ENCODE assay signal across 9 cellular contexts in the genomic region with DNA sequence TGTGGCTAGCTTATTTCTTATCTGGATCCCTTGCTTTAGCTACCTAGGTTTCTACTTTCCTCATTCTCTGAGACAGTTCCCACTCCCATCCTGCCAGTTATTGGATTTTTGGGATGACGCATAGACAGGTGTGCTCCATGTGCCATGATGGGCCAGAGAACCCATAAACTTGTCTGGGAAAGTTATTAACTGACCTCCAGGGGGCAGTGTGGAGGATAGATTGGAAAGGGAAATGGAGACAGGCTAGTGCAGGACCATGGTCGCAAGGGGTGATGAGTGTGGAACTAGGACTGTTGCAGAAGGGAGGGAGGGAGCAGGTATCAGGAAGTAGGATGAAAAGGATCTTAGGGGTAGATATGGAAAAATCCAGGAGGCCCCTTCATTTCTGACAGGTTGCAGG.
DNase-seq lines count a peak whose midpoint lies in the region; TF ChIP-seq lines count a peak whose summit lies in the region.
"Had no signal": no experiment of that assay in that cellular context is flagged by ENCODE, and none has a peak within 500 bp of the region (broad histone marks: within the 10 kb centered on the region; RNA-seq: fewer than 3 reads in every experiment).

No MANE protein-coding gene starts in this region.

- no peak overlapping the region for H2BK5ac ChIP-seq in neuronal stem cell (ENCODE audit: low read length)

- no peaks in the 10 kb centered on the region for H3K36me3 Mint-ChIP-seq in endodermal cell (ENCODE audit: low read depth)

- no peak overlapping the region for H3K27ac Mint-ChIP-seq in endodermal cell
- H3K27ac Mint-ChIP-seq: activated B cell treated with CpG ODN at 0.5 μM for 24 hours had no signal

- H3K18ac ChIP-seq in neuronal stem cell (ENCODE audit: low read length): no peak overlapping the region

- DNase-seq in DMS 273 (lab: John Stamatoyannopoulos, UW; ENCODE audit: unreplicated experiment) (peak; percentile 81), DMS 273 treated with DMSO at 0.1 percent for 48 hours (lab: John Stamatoyannopoulos, UW) (no peak), HAP-1 (ENCODE audit: low spot score in 2 of 2) (peak; percentile 28 to 81), OCI-LY7 (ENCODE audit: low spot score) (peak; percentile 49), endodermal cell (peak; percentile 85), neuronal stem cell (ENCODE audit: low spot score) (peak; percentile 46), hippocampal formation (lab: John Stamatoyannopoulos, UW) (no peak)
- DNase-seq in central memory CD4-positive, alpha-beta T cell: no peak
- DNase-seq: activated B cell treated with CpG ODN at 0.5 μM for 24 hours had no signal

- H3K79me2 ChIP-seq in OCI-LY7 (ENCODE audit: insufficient read depth, low read depth, low read length): no peaks in the 10 kb centered on the region

- no peak overlapping the region for H2BK12ac ChIP-seq in neuronal stem cell (ENCODE audit: low read length)

- H3K4me3 Mint-ChIP-seq in endodermal cell: no peak overlapping the region
- H3K4me3 Mint-ChIP-seq: activated B cell treated with CpG ODN at 0.5 μM for 24 hours had no signal

- H3K23ac ChIP-seq in neuronal stem cell (ENCODE audit: low read depth, low read length, poor library complexity): no peak overlapping the region

- no peak overlapping the region for H4K8ac ChIP-seq in neuronal stem cell (ENCODE audit: low read depth, low read length)

- 72 to 73% methylated on average over 2 of the region's 2 CpGs for WGBS in endodermal cell (ENCODE audit: insufficient coverage in 1 of 2, insufficient read length in 1 of 2), 2 experiments
- WGBS in neuronal stem cell (ENCODE audit: extremely low coverage in 2 of 2, insufficient read length in 2 of 2, insufficient replicate concordance in 1 of 2), 2 donors: no CpG with 5 or more reads among the region's 2 CpGs

- H3K27ac ChIP-seq in OCI-LY7 (ENCODE audit: low read depth, low read length, poor library complexity, severe bottlenecking): no peak overlapping the region
- no peak overlapping the region for H3K27ac ChIP-seq in endodermal cell (ENCODE audit: low read depth, low read length)
- no peak overlapping the region for H3K27ac ChIP-seq in neuronal stem cell (replicated peaks; ENCODE audit: low read length)

- H3K4me2 ChIP-seq in OCI-LY7 (ENCODE audit: low read length) (no peak overlapping the region), neuronal stem cell (ENCODE audit: insufficient read depth, low read length, poor library complexity, severe bottlenecking) (no peak overlapping the region)

- TF ChIP-seq CTCF in OCI-LY7 (conservative IDR thresholded peaks at IDR 0.05; ENCODE audit: low read length) (peak; percentile 79), endodermal cell (conservative IDR thresholded peaks at IDR 0.05) (peak; percentile 80)

- H3K4me1 ChIP-seq in HAP-1: no peaks in the 10 kb centered on the region
- no peaks in the 10 kb centered on the region for H3K4me1 ChIP-seq in OCI-LY7 (ENCODE audit: insufficient read depth, low read length, poor library complexity, severe bottlenecking)
- H3K4me1 ChIP-seq in endodermal cell (ENCODE audit: control insufficient read depth, insufficient read depth, low read length): no peaks in the 10 kb centered on the region
- no peaks in the 10 kb centered on the region for H3K4me1 ChIP-seq in neuronal stem cell (ENCODE audit: control insufficient read depth in 2 of 2, insufficient read depth in 1 of 2, low read depth in 1 of 2, low read length in 2 of 2)

- no peaks in the 10 kb centered on the region for H3K9me3 Mint-ChIP-seq in endodermal cell
- H3K9me3 Mint-ChIP-seq: activated B cell treated with CpG ODN at 0.5 μM for 24 hours had no signal

- H3K27me3 Mint-ChIP-seq in endodermal cell (ENCODE audit: insufficient read depth): peaks cover 3% of the 10 kb centered on the region

- H3K27me3 ChIP-seq in HAP-1 (ENCODE audit: low read depth) (no peaks in the 10 kb centered on the region), endodermal cell (ENCODE audit: control insufficient read depth, insufficient read depth, low read length, poor library complexity, severe bottlenecking) (no peaks in the 10 kb centered on the region), neuronal stem cell (ENCODE audit: control insufficient read depth in 3 of 3, insufficient read depth in 3 of 3, low read depth in 1 of 3, low read length in 3 of 3) (no peaks in the 10 kb centered on the region)

- H2AK5ac ChIP-seq in neuronal stem cell (ENCODE audit: low read depth, low read length): no peak overlapping the region

- H3K36me3 ChIP-seq in HAP-1 (replicated peaks) (no peaks in the 10 kb centered on the region), OCI-LY7 (ENCODE audit: insufficient read depth, low read length) (no peaks in the 10 kb centered on the region), endodermal cell (ENCODE audit: control insufficient read depth, insufficient read depth, low read length) (no peaks in the 10 kb centered on the region), neuronal stem cell (replicated peaks in 1 of 2; ENCODE audit: control insufficient read depth in 2 of 2, insufficient read depth in 2 of 2, low read length in 2 of 2) (no peaks in the 10 kb centered on the region)

- no peak overlapping the region for H2BK120ac ChIP-seq in neuronal stem cell (ENCODE audit: low read depth, low read length)

- H2BK15ac ChIP-seq in neuronal stem cell (ENCODE audit: low read length): no peak overlapping the region

- BruUV-seq in OCI-LY7 (replicated peaks; lab: Mats Ljungman, UMichigan): no TSS peak

- no peak overlapping the region for H3K4ac ChIP-seq in neuronal stem cell (ENCODE audit: low read length)

- no peak overlapping the region for H3K14ac ChIP-seq in neuronal stem cell (ENCODE audit: low read length)

- POLR2A ChIA-PET in OCI-LY7 (lab: Charles Lee): no interaction called here

- no peak overlapping the region for H2AFZ ChIP-seq in OCI-LY7 (ENCODE audit: low read length)
- no peak overlapping the region for H2AFZ ChIP-seq in neuronal stem cell (ENCODE audit: low read length)

- no peak overlapping the region for H4K91ac ChIP-seq in neuronal stem cell (ENCODE audit: low read depth, low read length, poor library complexity)

- H3K4me3 ChIP-seq in HAP-1 (no peak overlapping the region), OCI-LY7 (ENCODE audit: low read depth, low read length, poor library complexity, severe bottlenecking) (no peak overlapping the region), endodermal cell (ENCODE audit: low read length) (no peak overlapping the region), neuronal stem cell (ENCODE audit: low read length in 2 of 2) (no peak overlapping the region)

- CTCF ChIA-PET in OCI-LY7 (lab: Charles Lee; ENCODE audit: unreplicated experiment): no interaction called here

- H3K9me3 ChIP-seq in HAP-1 (no peaks in the 10 kb centered on the region), OCI-LY7 (ENCODE audit: low read length) (no peaks in the 10 kb centered on the region), endodermal cell (ENCODE audit: control insufficient read depth, low read length) (no peaks in the 10 kb centered on the region), neuronal stem cell (replicated peaks in 1 of 2; ENCODE audit: control insufficient read depth in 2 of 2, insufficient read depth in 1 of 2, low read depth in 1 of 2, low read length in 2 of 2) (no peaks in the 10 kb centered on the region)

- H3K9ac ChIP-seq in endodermal cell (ENCODE audit: extremely low read depth, low read length, poor library complexity, severe bottlenecking) (no peak overlapping the region), neuronal stem cell (ENCODE audit: low read depth, low read length, poor library complexity) (no peak overlapping the region)

- in situ Hi-C loops in HAP-1 (cut with MboI; ENCODE audit: low sequenced_read_pairs): no loop called here

- H3K9me2 ChIP-seq in OCI-LY7 (ENCODE audit: insufficient read depth, low read length): no peaks in the 10 kb centered on the region

- intact Hi-C loops in OCI-LY7 (cut with micrococcal nuclease; ENCODE audit: unreplicated experiment): loop anchor here (1.0 kb wide), 1 partner anchor 191 kb away; no protein-coding TSS in a partner anchor

- H3K4me1 Mint-ChIP-seq in endodermal cell: peaks cover 3% of the 10 kb centered on the region
- H3K4me1 Mint-ChIP-seq: activated B cell treated with CpG ODN at 0.5 μM for 24 hours had no signal

- H3K79me1 ChIP-seq in neuronal stem cell (ENCODE audit: low read depth, low read length): no peaks in the 10 kb centered on the region

- no peaks in the 10 kb centered on the region for H4K20me1 ChIP-seq in OCI-LY7 (ENCODE audit: insufficient read depth, low read length)

Comparison
In these comparisons a context has a peak if more than half of its experiments do, and no peak if none do; other contexts are left out.
1. DNase-seq: peak in DMS 273 (single experiment), HAP-1 (2 of 2), OCI-LY7 (single experiment), endodermal cell (single experiment) and neuronal stem cell (single experiment); none in DMS 273 treated with DMSO at 0.1 percent for 48 hours (single experiment), hippocampal formation (0 of 2) and central memory CD4-positive, alpha-beta T cell (single experiment).